11 cellular contexts compared by ENCODE assay signal in the genomic region with DNA sequence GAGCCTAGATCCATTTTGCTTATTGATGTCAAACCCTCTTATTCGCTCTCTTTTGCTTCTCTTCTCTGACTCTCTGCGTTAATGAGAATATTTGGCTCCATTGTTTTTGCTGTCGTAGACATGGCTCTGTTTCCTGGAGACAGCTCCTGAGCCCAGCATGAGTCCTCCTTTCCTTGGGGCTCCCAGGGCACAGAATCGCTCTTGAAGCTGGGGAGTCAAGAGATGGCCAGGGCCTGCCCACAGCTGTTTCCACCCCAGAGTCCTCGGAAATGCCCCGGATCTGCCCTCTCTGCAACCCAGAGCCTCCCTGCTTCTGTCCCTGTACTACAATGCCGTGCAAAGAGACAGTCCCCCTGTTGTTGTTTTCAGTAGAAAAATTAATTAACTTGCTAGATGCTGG.
"Had no signal": no experiment of that assay in that cellular context is flagged by ENCODE, and none has a peak within 500 bp of the region (broad histone marks: within the 10 kb centered on the region; RNA-seq: fewer than 3 reads in every experiment).

No MANE protein-coding gene starts in this region.

- H3K4me1 Mint-ChIP-seq: mesothelial cell of epicardium, natural killer cell had no signal

- ATAC-seq: heart left ventricle, left lobe of liver, natural killer cell had no signal

- H3K4me3 Mint-ChIP-seq: mesothelial cell of epicardium, natural killer cell had no signal

- H3K27ac Mint-ChIP-seq: mesothelial cell of epicardium, natural killer cell had no signal

- DNase-seq: cerebellar nuclear complex; effector CD4-positive, alpha-beta T cell; foreskin melanocyte; heart left ventricle; hypothalamus; natural killer cell; stimulated activated CD4-positive, alpha-beta T cell treated with anti-CD3 and anti-CD28 coated beads, Interleukin-12 subunit alpha, Interleukin-12 subunit beta, amount 100 ng/mL, for 4 hours; stimulated activated naive CD4-positive, alpha-beta T cell treated with Interleukin-2 at 50 U/mL for 16 hours; trophoblast cell had no signal
